8 cellular contexts compared by ENCODE assay signal in genomic region chr22:45008853-45009751, GRCh38. TPM values are rescaled to one million over a fixed set of nuclear protein-coding genes. Genes with fewer than 3 reads are reported as not detected.
DNase-seq lines count a peak whose midpoint lies in the region; ATAC-seq and TF ChIP-seq lines count a peak whose summit lies in the region.

No MANE protein-coding gene starts in this region.

- intact Hi-C loops in activated CD8-positive, alpha-beta T cell treated with anti-CD3 and anti-CD28 coated beads for 36 hours (cut with micrococcal nuclease): no loop called here
- intact Hi-C loops in testis (cut with DNase I; ENCODE audit: low total_unique reads): no loop called here

- H3K27ac Mint-ChIP-seq in activated CD8-positive, alpha-beta T cell treated with anti-CD3 and anti-CD28 coated beads for 36 hours: no peak overlapping the region
- no peak overlapping the region for H3K27ac Mint-ChIP-seq in T-helper 17 cell
- H3K27ac Mint-ChIP-seq in effector memory CD8-positive, alpha-beta T cell: no peak overlapping the region

- WGBS in testis, 2 donors: 1% methylated on average over 56 of the region's 94 CpGs; no CpG with 5 or more reads in 1 of the 2 donors

- H3K9me3 ChIP-seq in iPS-15b (ENCODE audit: control insufficient read depth, insufficient read depth, low read length): no peaks in the 10 kb centered on the region
- no peaks in the 10 kb centered on the region for H3K9me3 ChIP-seq in testis
- H3K9me3 ChIP-seq in T-helper 17 cell (ENCODE audit: control insufficient read depth, low read length, poor library complexity, severe bottlenecking): no peaks in the 10 kb centered on the region

- ATAC-seq in activated CD8-positive, alpha-beta T cell treated with anti-CD3 and anti-CD28 coated beads for 36 hours: no peak
- no peak for ATAC-seq in T-helper 17 cell
- ATAC-seq in effector memory CD8-positive, alpha-beta T cell (replicated peaks): no peak

- peak; percentile 33 to 63 for DNase-seq in NCI-H524 (lab: John Stamatoyannopoulos, UW)
- no peak for DNase-seq in NCI-H524 treated with DMSO at 0.1 percent for 48 hours (lab: John Stamatoyannopoulos, UW)
- no peak for DNase-seq in activated CD8-positive, alpha-beta T cell treated with anti-CD3 and anti-CD28 coated beads for 36 hours
- DNase-seq in testis: peak; percentile 34
- no peak for DNase-seq in T-helper 17 cell
- DNase-seq in GM19240 (ENCODE audit: insufficient read length, low spot score): no peak
- no peak for DNase-seq in effector memory CD8-positive, alpha-beta T cell

- CTCF ChIA-PET in activated CD8-positive, alpha-beta T cell treated with anti-CD3 and anti-CD28 coated beads for 36 hours (lab: Charles Lee): no interaction called here

- peaks cover 15% of the 10 kb centered on the region for H3K4me1 ChIP-seq in iPS-15b (ENCODE audit: control insufficient read depth, insufficient read depth, low read length)
- peaks cover 21% of the 10 kb centered on the region for H3K4me1 ChIP-seq in testis

- H3K4me1 Mint-ChIP-seq in activated CD8-positive, alpha-beta T cell treated with anti-CD3 and anti-CD28 coated beads for 36 hours (ENCODE audit: low read depth): peaks cover 11% of the 10 kb centered on the region
- H3K4me1 Mint-ChIP-seq in T-helper 17 cell: peaks cover 13% of the 10 kb centered on the region
- H3K4me1 Mint-ChIP-seq in effector memory CD8-positive, alpha-beta T cell (ENCODE audit: low read depth in 2 of 2): peaks cover 9 to 11% of the 10 kb centered on the region in 2 donors

- H3K36me3 ChIP-seq in iPS-15b (ENCODE audit: control insufficient read depth, insufficient read depth, low read length) (peaks cover 10% of the 10 kb centered on the region), testis (ENCODE audit: low read depth, missing control alignments) (no peaks in the 10 kb centered on the region)

- H3K27me3 ChIP-seq in iPS-15b (ENCODE audit: control insufficient read depth, insufficient read depth, low read length): peaks cover 3% of the 10 kb centered on the region
- no peaks in the 10 kb centered on the region for H3K27me3 ChIP-seq in testis

- peak overlapping the region; percentile 78 for H3K4me3 ChIP-seq in iPS-15b (ENCODE audit: low read depth, low read length)
- peak overlapping the region; percentile 69 to 78 for H3K4me3 ChIP-seq in testis

- POLR2A ChIA-PET in activated CD8-positive, alpha-beta T cell treated with anti-CD3 and anti-CD28 coated beads for 36 hours (lab: Charles Lee): interaction anchor here (0.5 kb wide), 1 partner anchor 179 kb away, joined by 3 read pairs; no protein-coding TSS in a partner anchor

- peak overlapping the region; percentile 79 to 90 for H3K27ac ChIP-seq in testis

- H3K27me3 Mint-ChIP-seq in activated CD8-positive, alpha-beta T cell treated with anti-CD3 and anti-CD28 coated beads for 36 hours: peaks cover 53% of the 10 kb centered on the region
- peaks cover 61% of the 10 kb centered on the region for H3K27me3 Mint-ChIP-seq in T-helper 17 cell
- H3K27me3 Mint-ChIP-seq in effector memory CD8-positive, alpha-beta T cell: peaks cover 61 to 66% of the 10 kb centered on the region in 2 donors

- no peaks in the 10 kb centered on the region for H3K36me3 Mint-ChIP-seq in activated CD8-positive, alpha-beta T cell treated with anti-CD3 and anti-CD28 coated beads for 36 hours (ENCODE audit: low read depth)
- H3K36me3 Mint-ChIP-seq in T-helper 17 cell (ENCODE audit: low read depth): peaks cover 6% of the 10 kb centered on the region
- no peaks in the 10 kb centered on the region for H3K36me3 Mint-ChIP-seq in effector memory CD8-positive, alpha-beta T cell (ENCODE audit: insufficient read depth)

- TF ChIP-seq CTCF in activated CD8-positive, alpha-beta T cell treated with anti-CD3 and anti-CD28 coated beads for 36 hours (IDR thresholded peaks at IDR 0.05): no peak
- no peak for TF ChIP-seq CTCF in testis (IDR thresholded peaks at IDR 0.05)

- H3K9ac ChIP-seq in iPS-15b (ENCODE audit: low read depth, low read length): peak overlapping the region; percentile 76

- no peaks in the 10 kb centered on the region for H3K9me3 Mint-ChIP-seq in activated CD8-positive, alpha-beta T cell treated with anti-CD3 and anti-CD28 coated beads for 36 hours
- no peaks in the 10 kb centered on the region for H3K9me3 Mint-ChIP-seq in effector memory CD8-positive, alpha-beta T cell

- peak overlapping the region; percentile 46 for H3K4me3 Mint-ChIP-seq in activated CD8-positive, alpha-beta T cell treated with anti-CD3 and anti-CD28 coated beads for 36 hours
- no peak overlapping the region for H3K4me3 Mint-ChIP-seq in T-helper 17 cell
- H3K4me3 Mint-ChIP-seq in effector memory CD8-positive, alpha-beta T cell: peak overlapping the region in 1 of 2 donors; percentile 18

- TF ChIP-seq POLR2A in testis (IDR thresholded peaks at IDR 0.05): no peak

RNA-seq across cellular contexts. Expression of gene PHF21B, which starts 0.7 kb away (rescaled TPM):
- 1 to 10 TPM in 1 of 2 experiments, under 1 TPM in 1; 0.92 to 1.1 TPM for total RNA-seq in activated CD8-positive, alpha-beta T cell treated with anti-CD3 and anti-CD28 coated beads for 36 hours
- total RNA-seq in testis: 10 to 100 TPM; 19.0 to 37.9 TPM
- 8.5 TPM for polyA plus RNA-seq in testis (ENCODE audit: insufficient read depth, low read depth, low replicate concordance)
- not detected for total RNA-seq in T-helper 17 cell

Comparison
In these comparisons a context has a peak if more than half of its experiments do, and no peak if none do; other contexts are left out.
1. DNase-seq: peak in NCI-H524 (2 of 2) and testis (single experiment); none in NCI-H524 treated with DMSO at 0.1 percent for 48 hours (single experiment), activated CD8-positive, alpha-beta T cell treated with anti-CD3 and anti-CD28 coated beads for 36 hours (single experiment), T-helper 17 cell (0 of 3), GM19240 (single experiment) and effector memory CD8-positive, alpha-beta T cell (0 of 3).
2. RNA of gene PHF21B, which starts 0.7 kb away (total RNA-seq): 19.0 to 37.9 TPM in testis; 0.92 to 1.1 TPM in activated CD8-positive, alpha-beta T cell treated with anti-CD3 and anti-CD28 coated beads for 36 hours and not detected in T-helper 17 cell; every median in the first group is over 4 times any median in the second.